In genomic region chr3:32719335-32719734, GRCh38 we compare ENCODE assay signal across 16 cellular contexts. TPM values are rescaled to one million over a fixed set of nuclear protein-coding genes. Genes with fewer than 3 reads are reported as not detected.
DNase-seq lines count a peak whose midpoint lies in the region; ATAC-seq, FAIRE-seq and TF ChIP-seq lines count a peak whose summit lies in the region.
"Had no signal": no experiment of that assay in that cellular context is flagged by ENCODE, and none has a peak within 500 bp of the region (broad histone marks: within the 10 kb centered on the region; RNA-seq: fewer than 3 reads in every experiment).

No MANE protein-coding gene starts in this region.

- H3K4me3 Mint-ChIP-seq in GM23338 (no peak overlapping the region), progenitor cell of endocrine pancreas (ENCODE audit: low read depth) (no peak overlapping the region)
- H3K4me3 Mint-ChIP-seq in CD4-positive, alpha-beta T cell, result no peak overlapping the region
- H3K4me3 Mint-ChIP-seq: CD4-positive, CD25-positive, alpha-beta regulatory T cell had no signal

- H3K79me1 ChIP-seq in H1 (ENCODE audit: low read depth, low read length), result no peaks in the 10 kb centered on the region

- H3K9me3 ChIP-seq in HCT116 (ENCODE audit: control insufficient read depth in 1 of 2, insufficient read depth in 1 of 2, low read depth in 1 of 2, low read length in 2 of 2), result no peaks in the 10 kb centered on the region
- no peaks in the 10 kb centered on the region for H3K9me3 ChIP-seq in H1 (ENCODE audit: insufficient read depth in 2 of 2, low read depth in 1 of 2, low read length in 1 of 2)
- H3K9me3 ChIP-seq in sigmoid colon, result no peaks in the 10 kb centered on the region
- no peaks in the 10 kb centered on the region for H3K9me3 ChIP-seq in CD4-positive, alpha-beta T cell (ENCODE audit: control insufficient read depth, low read length)
- H3K9me3 ChIP-seq: BE2C had no signal

- H3K4me1 ChIP-seq in GM23338 (ENCODE audit: insufficient read depth) (no peaks in the 10 kb centered on the region), HCT116 (ENCODE audit: control insufficient read depth in 1 of 2, insufficient read depth in 2 of 2, low read length in 2 of 2) (no peaks in the 10 kb centered on the region), H1 (replicated peaks in 1 of 4; ENCODE audit: control insufficient read depth in 3 of 4, insufficient read depth in 4 of 4, low read length in 3 of 4) (no peaks in the 10 kb centered on the region), sigmoid colon (no peaks in the 10 kb centered on the region)
- H3K4me1 ChIP-seq: BE2C had no signal

- TF ChIP-seq EP300 in H1 (IDR thresholded peaks at IDR 0.05; ENCODE audit: borderline replicate concordance in 1 of 2, low read depth in 2 of 2, low read length in 2 of 2) (no peak), sigmoid colon (IDR thresholded peaks at IDR 0.05) (no peak)

- H3K4me3 ChIP-seq in GM23338 (no peak overlapping the region), HCT116 (replicated peaks in 1 of 2; ENCODE audit: low read depth in 1 of 2, low read length in 2 of 2) (no peak overlapping the region), H1 (ENCODE audit: extremely low read depth in 1 of 4, insufficient read depth in 2 of 4, low read depth in 3 of 4, low read length in 4 of 4) (no peak overlapping the region), sigmoid colon (no peak overlapping the region)
- H3K4me3 ChIP-seq: GM12878 had no signal

- H3K27ac ChIP-seq in GM23338 (ENCODE audit: low read depth), result no peak overlapping the region
- H3K27ac ChIP-seq in HCT116 (ENCODE audit: low read depth, low read length), result no peak overlapping the region
- H3K27ac ChIP-seq in H1 (ENCODE audit: low read depth, low read length), result no peak overlapping the region
- H3K27ac ChIP-seq in sigmoid colon, result no peak overlapping the region
- no peak overlapping the region for H3K27ac ChIP-seq in CD4-positive, alpha-beta T cell (ENCODE audit: low read depth, low read length)
- H3K27ac ChIP-seq: KMS-11 had no signal

- no peaks in the 10 kb centered on the region for H3K27me3 Mint-ChIP-seq in GM23338 (ENCODE audit: insufficient read depth, low read depth, poor library complexity)
- H3K27me3 Mint-ChIP-seq in progenitor cell of endocrine pancreas, result no peaks in the 10 kb centered on the region
- H3K27me3 Mint-ChIP-seq in CD4-positive, alpha-beta T cell, result no peaks in the 10 kb centered on the region
- H3K27me3 Mint-ChIP-seq: CD4-positive, CD25-positive, alpha-beta regulatory T cell had no signal

- no TSS peak for BruUV-seq in HCT116 (replicated peaks; lab: Mats Ljungman, UMichigan)

- H3K9me2 ChIP-seq in GM23338 (ENCODE audit: insufficient read depth) (no peaks in the 10 kb centered on the region), HCT116 (ENCODE audit: insufficient read depth) (no peaks in the 10 kb centered on the region)

- no peak overlapping the region for H2BK5ac ChIP-seq in H1 (ENCODE audit: low read depth, low read length)

- H4K91ac ChIP-seq in H1 (replicated peaks; ENCODE audit: insufficient read length, low read length), result no peak overlapping the region

- H3K9ac ChIP-seq in HCT116 (ENCODE audit: low read length) (no peak overlapping the region), H1 (replicated peaks in 1 of 4; ENCODE audit: extremely low read depth in 1 of 4, low read depth in 3 of 4, low read length in 3 of 4) (no peak overlapping the region)
- H3K9ac ChIP-seq: KMS-11 had no signal

- H4K5ac ChIP-seq in H1 (ENCODE audit: insufficient read length, low read depth, low read length), result no peak overlapping the region

- no peaks in the 10 kb centered on the region for H3K27me3 ChIP-seq in GM23338 (ENCODE audit: insufficient read depth)
- H3K27me3 ChIP-seq in HCT116 (ENCODE audit: insufficient read depth, low read length), result no peaks in the 10 kb centered on the region
- no peaks in the 10 kb centered on the region for H3K27me3 ChIP-seq in H1 (replicated peaks in 1 of 4; ENCODE audit: control insufficient read depth in 3 of 4, extremely low read depth in 1 of 4, insufficient read depth in 3 of 4, low read length in 3 of 4)
- no peaks in the 10 kb centered on the region for H3K27me3 ChIP-seq in sigmoid colon
- no peaks in the 10 kb centered on the region for H3K27me3 ChIP-seq in CD4-positive, alpha-beta T cell (ENCODE audit: control insufficient read depth, insufficient read depth, low read length)
- H3K27me3 ChIP-seq: BE2C had no signal

- H3K27ac Mint-ChIP-seq in GM23338 (no peak overlapping the region), progenitor cell of endocrine pancreas (no peak overlapping the region)
- no peak overlapping the region for H3K27ac Mint-ChIP-seq in CD4-positive, alpha-beta T cell

- H3K4me1 Mint-ChIP-seq in GM23338 (no peaks in the 10 kb centered on the region), progenitor cell of endocrine pancreas (ENCODE audit: low read depth) (no peaks in the 10 kb centered on the region)
- H3K4me1 Mint-ChIP-seq in CD4-positive, alpha-beta T cell (ENCODE audit: low read depth), result no peaks in the 10 kb centered on the region
- H3K4me1 Mint-ChIP-seq: CD4-positive, CD25-positive, alpha-beta regulatory T cell had no signal

- CTCF ChIA-PET in HCT116 (lab: Charles Lee), result no interaction called here
- CTCF ChIA-PET in H1 (lab: Charles Lee; ENCODE audit: partially characterized antibody), result interaction anchor here (0.5 to 1.5 kb wide), 6 partner anchors 12 to 283 kb away, joined by 3 to 4 read pairs (median 3); no protein-coding TSS in a partner anchor
- CTCF ChIA-PET in CD4-positive, alpha-beta T cell (lab: Charles Lee), result no interaction called here

- 95% methylated on average over 5 of the region's 5 CpGs; no CpG with 5 or more reads in 1 of the 2 experiments for WGBS in H1 (ENCODE audit: extremely low coverage in 1 of 2, insufficient coverage in 1 of 2, insufficient read length in 1 of 2, insufficient replicate concordance in 2 of 2, low coverage in 1 of 2, low lambda C conversion rate in 2 of 2, missing lambda C conversion rate in 1 of 2), 2 experiments
- WGBS in sigmoid colon, 2 donors, result 87 to 93% methylated on average over 5 of the region's 5 CpGs

- H3K4ac ChIP-seq in H1 (replicated peaks; ENCODE audit: insufficient read length, low read depth, low read length), result no peak overlapping the region

- POLR2A ChIA-PET in HCT116 (lab: Charles Lee), result no interaction called here
- POLR2A ChIA-PET in H1 (lab: Charles Lee; ENCODE audit: partially characterized antibody), result interaction anchor here (0.9 kb wide), 1 partner anchor 62 kb away, joined by 3 read pairs; no protein-coding TSS in a partner anchor
- POLR2A ChIA-PET in CD4-positive, alpha-beta T cell (lab: Charles Lee), result no interaction called here

- H3K14ac ChIP-seq in H1 (ENCODE audit: insufficient read length), result no peak overlapping the region

- no peak overlapping the region for H2BK12ac ChIP-seq in H1 (ENCODE audit: low read depth, low read length)

- no peak for TF ChIP-seq RAD21 in HCT116 (IDR thresholded peaks at IDR 0.05; ENCODE audit: low read depth)
- TF ChIP-seq RAD21 in H1 (IDR thresholded peaks at IDR 0.05 in 1 of 2, conservative IDR thresholded peaks at IDR 0.05 in 1 of 2; ENCODE audit: low read depth in 2 of 2, low read length in 2 of 2), result peak; percentile 9 to 17; a peak in 1 of 4 replicates

- no peak overlapping the region for H2BK15ac ChIP-seq in H1 (ENCODE audit: low read length)

- no peak overlapping the region for H2BK20ac ChIP-seq in H1 (ENCODE audit: low read length)

- H3K36me3 Mint-ChIP-seq in GM23338 (ENCODE audit: low read depth), result peaks cover 38% of the 10 kb centered on the region
- peaks cover 19% of the 10 kb centered on the region for H3K36me3 Mint-ChIP-seq in progenitor cell of endocrine pancreas (ENCODE audit: insufficient read depth)
- peaks cover 75% of the 10 kb centered on the region for H3K36me3 Mint-ChIP-seq in CD4-positive, alpha-beta T cell (ENCODE audit: low read depth)

- FAIRE-seq in H1 (lab: Jason Lieb, UNC), result no peak
- FAIRE-seq: A204.1, GM12878, H54 had no signal

- peak in 1 of 2 experiments; percentile 36; a peak in 1 of 4 replicates for TF ChIP-seq CTCF in GM23338 (conservative IDR thresholded peaks at IDR 0.05; ENCODE audit: low read depth in 2 of 2)
- no peak for TF ChIP-seq CTCF in HCT116 (IDR thresholded peaks at IDR 0.05 in 2 of 3, conservative IDR thresholded peaks at IDR 0.05 in 1 of 3; ENCODE audit: borderline replicate concordance in 1 of 3, insufficient read depth in 1 of 3, low read depth in 2 of 3, low read length in 2 of 3)
- peak in 1 of 3 experiments; percentile 17; a peak in 1 of 4 replicates for TF ChIP-seq CTCF in H1 (IDR thresholded peaks at IDR 0.05; ENCODE audit: control extremely low read depth in 1 of 3, insufficient read depth in 1 of 3, low read depth in 1 of 3, low read length in 3 of 3)
- TF ChIP-seq CTCF in progenitor cell of endocrine pancreas (IDR thresholded peaks at IDR 0.05; ENCODE audit: unreplicated experiment), result peak; percentile 10
- TF ChIP-seq CTCF in sigmoid colon (IDR thresholded peaks at IDR 0.05), result no peak
- no peak for TF ChIP-seq CTCF in CD4-positive, alpha-beta T cell (IDR thresholded peaks at IDR 0.05)

- H3K56ac ChIP-seq in H1 (replicated peaks; ENCODE audit: insufficient read length, low read depth, low read length), result no peak overlapping the region

- H3K4me2 ChIP-seq in GM23338, result no peak overlapping the region
- no peak overlapping the region for H3K4me2 ChIP-seq in HCT116 (ENCODE audit: low read length)
- no peak overlapping the region for H3K4me2 ChIP-seq in H1 (ENCODE audit: insufficient read depth in 1 of 2, low read depth in 2 of 2, low read length in 2 of 2)
- H3K4me2 ChIP-seq: KMS-11 had no signal

- intact Hi-C loops in HCT116 (cut with micrococcal nuclease) (no loop called here), sigmoid colon (cut with DNase I) (no loop called here)
- intact Hi-C loops in CD4-positive, alpha-beta T cell (cut with DNase I, micrococcal nuclease), result no loop called here

- no peak overlapping the region for H2AK5ac ChIP-seq in H1 (ENCODE audit: low read depth, low read length)

- no peak for TF ChIP-seq POLR2A in HCT116 (IDR thresholded peaks at IDR 0.05; ENCODE audit: borderline replicate concordance, extremely low read depth, insufficient read depth, insufficient read length)
- TF ChIP-seq POLR2A in H1 (IDR thresholded peaks at IDR 0.05; ENCODE audit: control extremely low read depth in 1 of 2, low read depth in 2 of 2, low read length in 2 of 2), result no peak
- no peak for TF ChIP-seq POLR2A in sigmoid colon (IDR thresholded peaks at IDR 0.05)

- H3K9me3 Mint-ChIP-seq in GM23338, result no peaks in the 10 kb centered on the region; the same call in 2 of the 3 replicates
- no peaks in the 10 kb centered on the region for H3K9me3 Mint-ChIP-seq in progenitor cell of endocrine pancreas (ENCODE audit: low read depth)
- no peaks in the 10 kb centered on the region for H3K9me3 Mint-ChIP-seq in CD4-positive, alpha-beta T cell
- H3K9me3 Mint-ChIP-seq: CD4-positive, CD25-positive, alpha-beta regulatory T cell had no signal

- no peaks in the 10 kb centered on the region for H3F3A ChIP-seq in GM23338 (replicated peaks; ENCODE audit: low read depth)

- RAD21 ChIA-PET in HCT116 (lab: Charles Lee; ENCODE audit: low non-redundant PET in 1 of 2, low total read pairs in 2 of 2, uncharacterized antibody in 2 of 2, unreplicated experiment in 2 of 2), result no interaction called here

- no peaks in the 10 kb centered on the region; the same call in 1 of the 2 replicates for H3K23me2 ChIP-seq in H1 (ENCODE audit: low read depth, low read length)

- DNase-seq in GM23338 (ENCODE audit: low spot score) (peak; percentile 61), HCT116 (ENCODE audit: low read depth, low spot score) (no peak), H1 (ENCODE audit: low read depth in 1 of 2, low spot score in 2 of 2) (no peak), progenitor cell of endocrine pancreas (ENCODE audit: low spot score, unreplicated experiment) (no peak), sigmoid colon (no peak)
- DNase-seq in CD4-positive, alpha-beta T cell, result no peak
- DNase-seq: ACHN; BE2C; C1 segment of cervical spinal cord; CD4-positive, CD25-positive, alpha-beta regulatory T cell; DMS79 treated with DMSO at 0.1 percent for 48 hours had no signal

- no peak overlapping the region for H3K18ac ChIP-seq in H1 (ENCODE audit: extremely low read depth, low read length)

- peak; percentile 79 for ATAC-seq in GM23338
- peak; percentile 44; the same call in 1 of the 2 replicates for ATAC-seq in HCT116
- no peak for ATAC-seq in GM19397 (IDR thresholded peaks at IDR 0.05; ENCODE audit: unreplicated experiment)
- no peak for ATAC-seq in CD4-positive, alpha-beta T cell (ENCODE audit: poor library complexity)
- ATAC-seq: GM12878 had no signal

- H2AFZ ChIP-seq in GM23338, result no peak overlapping the region
- no peak overlapping the region for H2AFZ ChIP-seq in HCT116 (ENCODE audit: low read depth, low read length, poor library complexity, severe bottlenecking)
- H2AFZ ChIP-seq in H1 (ENCODE audit: low read length), result no peak overlapping the region

- no peak overlapping the region for H4K8ac ChIP-seq in H1 (ENCODE audit: extremely low read depth, insufficient read depth, low read length)

- H4K20me1 ChIP-seq in GM23338 (replicated peaks; ENCODE audit: insufficient read depth) (no peaks in the 10 kb centered on the region; the same call in 1 of the 2 replicates), HCT116 (ENCODE audit: insufficient read depth) (no peaks in the 10 kb centered on the region), H1 (replicated peaks in 1 of 2; ENCODE audit: control insufficient read depth in 1 of 2, insufficient read depth in 2 of 2, low read length in 2 of 2) (peaks cover 0 to 3% of the 10 kb centered on the region in 2 experiments)

- no peak overlapping the region for H3K23ac ChIP-seq in H1 (ENCODE audit: insufficient read length)

- H3K79me2 ChIP-seq in GM23338 (replicated peaks; ENCODE audit: insufficient read depth), result no peaks in the 10 kb centered on the region
- no peaks in the 10 kb centered on the region for H3K79me2 ChIP-seq in HCT116 (ENCODE audit: insufficient read depth, low read length)
- H3K79me2 ChIP-seq in H1 (ENCODE audit: control insufficient read depth in 1 of 2, insufficient read depth in 2 of 2, low read length in 2 of 2), result no peaks in the 10 kb centered on the region

- no peak overlapping the region for H2BK120ac ChIP-seq in H1 (replicated peaks; ENCODE audit: low read depth, low read length)

- peaks cover 31% of the 10 kb centered on the region; the same call in 1 of the 2 replicates for H3K36me3 ChIP-seq in GM23338 (ENCODE audit: insufficient read depth)
- peaks cover 3 to 21% of the 10 kb centered on the region in 2 experiments; a peak in 3 of 4 replicates for H3K36me3 ChIP-seq in HCT116 (ENCODE audit: control insufficient read depth in 1 of 2, insufficient read depth in 2 of 2, low read length in 2 of 2)
- H3K36me3 ChIP-seq in H1 (ENCODE audit: control insufficient read depth in 2 of 4, insufficient read depth in 4 of 4, low read length in 3 of 4), result peaks cover 7 to 44% (median 13%) of the 10 kb centered on the region in 4 experiments
- H3K36me3 ChIP-seq in sigmoid colon, result peaks cover 0 to 70% (median 14%) of the 10 kb centered on the region in 4 donors
- H3K36me3 ChIP-seq: BE2C had no signal

RNA-seq across cellular contexts. Expression of gene CNOT10, which starts 34.3 kb away (rescaled TPM):
- 46.9 and 58.1 TPM in 2 replicates for total RNA-seq in GM23338 (2014; rRNA removed; shearing (Covaris generic))
- 24.2 and 27.2 TPM in 2 replicates for polyA plus RNA-seq in GM23338 (2016; fragmentation: Nextera tagmentation; extraction: Ambion mirVana)
- total RNA-seq in HCT116 (2021; ENCODE audit: unreplicated experiment), result 47.4 TPM
- 23.0 and 28.4 TPM in 2 replicates for polyA plus RNA-seq in HCT116 (2012)
- 55.9 and 61.0 TPM in 2 replicates for total RNA-seq in H1 (2021; fragmentation: NEBNext Ultra II Directional; extraction: Animal tissue kit (Norgen Biotek cat#: 25700))
- 23.9 and 39.9 TPM in 2 replicates for polyA plus RNA-seq in H1 (2011; rRNA removed)
- polyA plus RNA-seq in H1 (2011; cell fraction: cytosol; rRNA removed), result 41.5 TPM
- polyA plus RNA-seq in H1 (2011; cell fraction: nucleus; rRNA removed), result 25.5 TPM
- 30.4 to 50.6 TPM (median 32.2 TPM) in 4 replicates for polyA plus RNA-seq in H1 (2012, experiment 1 of 2)
- 7.1 TPM for polyA plus RNA-seq in H1 (2012, experiment 2 of 2)
- polyA plus RNA-seq in H1 (2013, experiment 1 of 2), result 29.1 TPM
- 26.6 TPM for polyA plus RNA-seq in H1 (2013, experiment 2 of 2)
- 47.2 and 54.8 TPM in 2 replicates for polyA minus RNA-seq in H1 (2011; rRNA and poly(A)+ RNA removed)
- polyA minus RNA-seq in H1 (2011; cell fraction: cytosol; rRNA and poly(A)+ RNA removed), result 24.3 TPM
- polyA minus RNA-seq in H1 (2011; cell fraction: nucleus; rRNA and poly(A)+ RNA removed), result 34.6 TPM
- 48.8 and 52.5 TPM in 2 replicates for total RNA-seq in progenitor cell of endocrine pancreas
- 10 to 100 TPM; 13.0 to 33.5 (median 21.6) TPM for total RNA-seq in sigmoid colon
- 10 to 100 TPM in 2 of 3 donors, 1 to 10 TPM in 1; 7.2 to 18.6 (median 17.1) TPM for polyA plus RNA-seq in sigmoid colon
- total RNA-seq in CD4-positive, alpha-beta T cell, result 10 to 100 TPM; 31.3 to 42.0 TPM

Comparison
In these comparisons a context has a peak if more than half of its experiments do, and no peak if none do; other contexts are left out.
1. ATAC-seq: peak in GM23338 (single experiment) and HCT116 (single experiment); none in GM19397 (single experiment) and CD4-positive, alpha-beta T cell (single experiment).